Comparison of ENCODE assay signal across 1 cellular context in genomic region chr22:41544671-41545476, GRCh38.
TF ChIP-seq lines count a peak whose summit lies in the region.

No MANE protein-coding gene starts in this region.

TF ChIP-seq in H1, 55 proteins besides CTCF, POLR2A, EP300 and RAD21 (continued from another document):
- TF ChIP-seq KDM1A (IDR thresholded peaks at IDR 0.05; ENCODE audit: borderline replicate concordance, low read length) (no peak), CREB1 (IDR thresholded peaks at IDR 0.05) (no peak), BACH1 (IDR thresholded peaks at IDR 0.05; ENCODE audit: low read length) (no peak), SIN3A (conservative IDR thresholded peaks at IDR 0.05 in 1 of 2, IDR thresholded peaks at IDR 0.05 in 1 of 2; ENCODE audit: low read depth in 1 of 2, low read length in 2 of 2) (no peak), SP2 (IDR thresholded peaks at IDR 0.05; ENCODE audit: low read length) (no peak)
